ENCODE assay signal across 9 cellular contexts in genomic region chr1:159000627-159001026, GRCh38. TPM values are rescaled to one million over a fixed set of nuclear protein-coding genes. Genes with fewer than 3 reads are reported as not detected.
A peak's percentile ranks its signal among the peaks of the same experiment; 100 is the strongest.
DNase-seq lines count a peak whose midpoint lies in the region; TF ChIP-seq lines count a peak whose summit lies in the region.
"Had no signal": no experiment of that assay in that cellular context is flagged by ENCODE, and none has a peak within 500 bp of the region (broad histone marks: within the 10 kb centered on the region; RNA-seq: fewer than 3 reads in every experiment).

No MANE protein-coding gene starts in this region.

- no peaks in the 10 kb centered on the region for H3K9me2 ChIP-seq in Karpas-422 (replicated peaks; ENCODE audit: insufficient read depth, low read length)

- peak overlapping the region; percentile 95 for H3K4me2 ChIP-seq in mammary epithelial cell (ENCODE audit: insufficient read depth, low read depth, low read length)
- H3K4me2 ChIP-seq in smooth muscle cell = peak overlapping the region; percentile 83
- no peak overlapping the region for H3K4me2 ChIP-seq in Karpas-422 (ENCODE audit: low read depth, low read length, poor library complexity, severe bottlenecking)

- DNase-seq in NCI-H82 (lab: John Stamatoyannopoulos, UW) = peak; percentile 40
- no peak for DNase-seq in NCI-H82 treated with DMSO at 0.1 percent for 48 hours (lab: John Stamatoyannopoulos, UW; ENCODE audit: unreplicated experiment)
- DNase-seq in mammary epithelial cell = peak; percentile 82
- DNase-seq in iris pigment epithelial cell (ENCODE audit: low read depth) = peak; percentile 95
- DNase-seq in smooth muscle cell (lab: John Stamatoyannopoulos, UW; ENCODE audit: unreplicated experiment) = no peak
- no peak for DNase-seq in Karpas-422
- no peak for DNase-seq in NCI-H2107 (lab: John Stamatoyannopoulos, UW)
- DNase-seq in activated T-helper 2 cell treated with anti-CD3 and anti-CD28 coated beads, Interferon-gamma antibody, Interleukin-2, Interleukin-4, amounts not matched to agents 10 μg/mL and 5 μg/mL and 100 μg/mL, durations not matched to agents 14 hours and 24 hours and 36 hours (ENCODE audit: low spot score) = no peak

- TF ChIP-seq CTCF in mammary epithelial cell (conservative IDR thresholded peaks at IDR 0.05 in 1 of 2, IDR thresholded peaks at IDR 0.05 in 1 of 2; ENCODE audit: extremely low read depth in 1 of 2, insufficient read depth in 1 of 2, low read depth in 1 of 2, low read length in 2 of 2) (no peak), smooth muscle cell (IDR thresholded peaks at IDR 0.05; ENCODE audit: borderline replicate concordance, insufficient read depth, poor library complexity, severe bottlenecking) (no peak)

- dilution Hi-C loops in mammary epithelial cell (cut with HindIII; ENCODE audit: low sequenced_read_pairs) = no loop called here

- CTCF ChIA-PET in mammary epithelial cell (lab: Charles Lee; ENCODE audit: low non-redundant PET) = interaction anchor here (0.5 kb wide), 1 partner anchor 91 kb away, joined by 3 read pairs; no protein-coding TSS in a partner anchor

- H3K9me3 Mint-ChIP-seq in activated T-helper 2 cell treated with anti-CD3 and anti-CD28 coated beads, Interferon-gamma antibody, Interleukin-2, Interleukin-4, amounts not matched to agents 10 μg/mL and 5 μg/mL and 100 μg/mL, durations not matched to agents 14 hours and 24 hours and 36 hours = no peaks in the 10 kb centered on the region
- H3K9me3 Mint-ChIP-seq: stimulated activated naive CD8-positive, alpha-beta T cell treated with anti-CD3 and anti-CD28 coated beads, Interleukin-15, Interleukin-2, amounts not matched to agents 100 ng/mL and 50 ng/mL, for 24 hours had no signal

- H3K4me1 ChIP-seq in mammary epithelial cell (ENCODE audit: insufficient read depth, low read length) (peaks cover 27% of the 10 kb centered on the region), smooth muscle cell (ENCODE audit: low read depth) (peaks cover 39% of the 10 kb centered on the region), Karpas-422 (ENCODE audit: low read length) (0 out of 2 replicates have a peak, but pooled peaks cover 3% of the 10 kb centered on the region)

- no TSS peak for BruUV-seq in mammary epithelial cell (replicated peaks; lab: Mats Ljungman, UMichigan)

- H4K20me1 ChIP-seq in mammary epithelial cell (ENCODE audit: insufficient read depth, low read length) (no peaks in the 10 kb centered on the region), smooth muscle cell (ENCODE audit: low read depth) (no peaks in the 10 kb centered on the region), Karpas-422 (ENCODE audit: insufficient read depth, low read depth, low read length) (no peaks in the 10 kb centered on the region)

- peaks cover 36% of the 10 kb centered on the region for H3K36me3 Mint-ChIP-seq in activated T-helper 2 cell treated with anti-CD3 and anti-CD28 coated beads, Interferon-gamma antibody, Interleukin-2, Interleukin-4, amounts not matched to agents 10 μg/mL and 5 μg/mL and 100 μg/mL, durations not matched to agents 14 hours and 24 hours and 36 hours (ENCODE audit: low read depth)

- H3K27me3 ChIP-seq in mammary epithelial cell (ENCODE audit: insufficient read depth, low read length) (no peaks in the 10 kb centered on the region), smooth muscle cell (ENCODE audit: low read depth) (no peaks in the 10 kb centered on the region), Karpas-422 (ENCODE audit: low read length) (no peaks in the 10 kb centered on the region)

- H3K27ac Mint-ChIP-seq in activated T-helper 2 cell treated with anti-CD3 and anti-CD28 coated beads, Interferon-gamma antibody, Interleukin-2, Interleukin-4, amounts not matched to agents 10 μg/mL and 5 μg/mL and 100 μg/mL, durations not matched to agents 14 hours and 24 hours and 36 hours = no peak overlapping the region
- H3K27ac Mint-ChIP-seq: stimulated activated naive CD8-positive, alpha-beta T cell treated with anti-CD3 and anti-CD28 coated beads, Interleukin-15, Interleukin-2, amounts not matched to agents 100 ng/mL and 50 ng/mL, for 24 hours had no signal

- peak overlapping the region; percentile 56 for H3K27ac ChIP-seq in mammary epithelial cell (ENCODE audit: insufficient read depth, low read depth, low read length)
- peak overlapping the region; percentile 77 for H3K27ac ChIP-seq in smooth muscle cell (ENCODE audit: low read depth)
- no peak overlapping the region for H3K27ac ChIP-seq in Karpas-422 (ENCODE audit: low read length)

- no peaks in the 10 kb centered on the region for H3K79me2 ChIP-seq in mammary epithelial cell (ENCODE audit: insufficient read depth, low read length)
- H3K79me2 ChIP-seq in smooth muscle cell (ENCODE audit: low read depth) = peaks cover 7% of the 10 kb centered on the region
- H3K79me2 ChIP-seq in Karpas-422 (ENCODE audit: low read length) = no peaks in the 10 kb centered on the region

- no peaks in the 10 kb centered on the region for H3K9me3 ChIP-seq in mammary epithelial cell (replicated peaks; ENCODE audit: insufficient read depth, low read length)
- H3K9me3 ChIP-seq in smooth muscle cell (replicated peaks; ENCODE audit: low read depth) = no peaks in the 10 kb centered on the region
- H3K9me3 ChIP-seq in Karpas-422 (ENCODE audit: low read length) = no peaks in the 10 kb centered on the region

- WGBS in mammary epithelial cell (ENCODE audit: low coverage, missing lambda C conversion rate) = 0% methylated on average over 1 of the region's 1 CpG
- 0% methylated on average over 1 of the region's 1 CpG for WGBS in smooth muscle cell (ENCODE audit: low lambda C conversion rate)

- in situ Hi-C loops in mammary epithelial cell (cut with MboI; ENCODE audit: low sequenced_read_pairs in 2 of 2) = no loop called here

- H3K27me3 Mint-ChIP-seq in activated T-helper 2 cell treated with anti-CD3 and anti-CD28 coated beads, Interferon-gamma antibody, Interleukin-2, Interleukin-4, amounts not matched to agents 10 μg/mL and 5 μg/mL and 100 μg/mL, durations not matched to agents 14 hours and 24 hours and 36 hours (ENCODE audit: low read depth) = no peaks in the 10 kb centered on the region
- H3K27me3 Mint-ChIP-seq: stimulated activated naive CD8-positive, alpha-beta T cell treated with anti-CD3 and anti-CD28 coated beads, Interleukin-15, Interleukin-2, amounts not matched to agents 100 ng/mL and 50 ng/mL, for 24 hours had no signal

- peaks cover 20% of the 10 kb centered on the region for H3F3A ChIP-seq in smooth muscle cell (ENCODE audit: low read depth)

- H2AFZ ChIP-seq in mammary epithelial cell (ENCODE audit: low read depth, low read length) (no peak overlapping the region), smooth muscle cell (ENCODE audit: low read depth) (no peak overlapping the region), Karpas-422 (ENCODE audit: low read length) (no peak overlapping the region)

- intact Hi-C loops in mammary epithelial cell (cut with micrococcal nuclease) = loop anchor here (1.0 kb wide), 2 partner anchors 9 to 72 kb away; partner anchors contain the start of gene IFI16
- intact Hi-C loops in activated T-helper 2 cell treated with anti-CD3 and anti-CD28 coated beads, Interferon-gamma antibody, Interleukin-2, Interleukin-4, amounts not matched to agents 10 μg/mL and 5 μg/mL and 100 μg/mL, durations not matched to agents 14 hours and 24 hours and 36 hours (cut with micrococcal nuclease) = loop anchor here (10.0 kb wide), 1 partner anchor 1866 kb away; the partner anchor contains the start of gene ETV3

- no peak overlapping the region for H3K4me3 Mint-ChIP-seq in activated T-helper 2 cell treated with anti-CD3 and anti-CD28 coated beads, Interferon-gamma antibody, Interleukin-2, Interleukin-4, amounts not matched to agents 10 μg/mL and 5 μg/mL and 100 μg/mL, durations not matched to agents 14 hours and 24 hours and 36 hours (ENCODE audit: low read depth)
- H3K4me3 Mint-ChIP-seq: stimulated activated naive CD8-positive, alpha-beta T cell treated with anti-CD3 and anti-CD28 coated beads, Interleukin-15, Interleukin-2, amounts not matched to agents 100 ng/mL and 50 ng/mL, for 24 hours had no signal

- H3K36me3 ChIP-seq in mammary epithelial cell (ENCODE audit: insufficient read depth, low read length) (no peaks in the 10 kb centered on the region), smooth muscle cell (ENCODE audit: low read depth) (no peaks in the 10 kb centered on the region), Karpas-422 (ENCODE audit: insufficient read depth, low read length) (no peaks in the 10 kb centered on the region)

- peaks cover 36% of the 10 kb centered on the region for H3K4me1 Mint-ChIP-seq in activated T-helper 2 cell treated with anti-CD3 and anti-CD28 coated beads, Interferon-gamma antibody, Interleukin-2, Interleukin-4, amounts not matched to agents 10 μg/mL and 5 μg/mL and 100 μg/mL, durations not matched to agents 14 hours and 24 hours and 36 hours (ENCODE audit: low read depth)

- H3K9ac ChIP-seq in mammary epithelial cell (ENCODE audit: insufficient read depth, low read length) = no peak overlapping the region
- H3K9ac ChIP-seq in smooth muscle cell (ENCODE audit: low read depth) = peak overlapping the region; percentile 61
- no peak overlapping the region for H3K9ac ChIP-seq in Karpas-422 (ENCODE audit: low read length)

- H3K4me3 ChIP-seq in mammary epithelial cell (replicated peaks in 1 of 3; ENCODE audit: insufficient read depth in 1 of 3, low read depth in 2 of 3, low read length in 3 of 3) = peak overlapping the region in 2 of 3 experiments; percentile 48 to 52
- peak overlapping the region; percentile 57 for H3K4me3 ChIP-seq in smooth muscle cell
- H3K4me3 ChIP-seq in Karpas-422 (ENCODE audit: low read length) = no peak overlapping the region

RNA-seq across cellular contexts. Expression of gene IFI16, which starts 9.1 kb away (rescaled TPM):
- 10 to 100 TPM; 57.0 to 93.4 TPM for total RNA-seq in mammary epithelial cell
- polyA plus RNA-seq in mammary epithelial cell = 61.5 TPM
- polyA minus RNA-seq in mammary epithelial cell = 36.7 TPM
- total RNA-seq in smooth muscle cell = 92.1 and 96.3 TPM in 2 replicates
- 95.9 and 114 TPM in 2 replicates for polyA plus RNA-seq in smooth muscle cell
- total RNA-seq in Karpas-422 (2014; rRNA removed; shearing (Covaris generic); ENCODE audit: low replicate concordance) = 31.9 and 36.3 TPM in 2 replicates
- total RNA-seq in activated T-helper 2 cell treated with anti-CD3 and anti-CD28 coated beads, Interferon-gamma antibody, Interleukin-2, Interleukin-4, amounts not matched to agents 10 μg/mL and 5 μg/mL and 100 μg/mL, durations not matched to agents 14 hours and 24 hours and 36 hours = 108 and 113 TPM in 2 replicates

Comparison
In these comparisons a context has a peak if more than half of its experiments do, and no peak if none do; other contexts are left out.
1. DNase-seq: peak in NCI-H82 (single experiment), mammary epithelial cell (single experiment) and iris pigment epithelial cell (single experiment); none in NCI-H82 treated with DMSO at 0.1 percent for 48 hours (single experiment), smooth muscle cell (single experiment), Karpas-422 (single experiment), NCI-H2107 (single experiment) and activated T-helper 2 cell treated with anti-CD3 and anti-CD28 coated beads, Interferon-gamma antibody, Interleukin-2, Interleukin-4, amounts not matched to agents 10 μg/mL and 5 μg/mL and 100 μg/mL, durations not matched to agents 14 hours and 24 hours and 36 hours (single experiment).